In genomic region chr10:1070939-1071338, GRCh38 we compare ENCODE assay signal across 2 cellular contexts.
TF ChIP-seq lines count a peak whose summit lies in the region.

No MANE protein-coding gene starts in this region.

TF ChIP-seq in HepG2, 621 proteins besides CTCF, POLR2A, EP300 and RAD21:
- TF ChIP-seq CEBPB (IDR thresholded peaks at IDR 0.05; ENCODE audit: borderline replicate concordance, low read depth, low read length) = peak; percentile 28; the same call in 1 of the 2 replicates
- TF ChIP-seq MLX (CRISPR knock-in tag; IDR thresholded peaks at IDR 0.05) = no peak
- 0 out of 2 replicates have a peak, but pooled peaks have one; percentile 33 for TF ChIP-seq CEBPG (CRISPR knock-in tag; IDR thresholded peaks at IDR 0.05)

TF ChIP-seq in WTC11, 78 proteins besides CTCF, POLR2A, EP300 and RAD21:
- TF ChIP-seq CBFB (CRISPR knock-in tag; IDR thresholded peaks at IDR 0.05; ENCODE audit: low read depth) = no peak
- TF ChIP-seq ELF4 (CRISPR knock-in tag; IDR thresholded peaks at IDR 0.05; ENCODE audit: low read depth) = no peak
- no peak for TF ChIP-seq FOXP1 (CRISPR knock-in tag; IDR thresholded peaks at IDR 0.05; ENCODE audit: borderline replicate concordance)
